Comparison of ENCODE assay signal across 33 cellular contexts in the genomic region with DNA sequence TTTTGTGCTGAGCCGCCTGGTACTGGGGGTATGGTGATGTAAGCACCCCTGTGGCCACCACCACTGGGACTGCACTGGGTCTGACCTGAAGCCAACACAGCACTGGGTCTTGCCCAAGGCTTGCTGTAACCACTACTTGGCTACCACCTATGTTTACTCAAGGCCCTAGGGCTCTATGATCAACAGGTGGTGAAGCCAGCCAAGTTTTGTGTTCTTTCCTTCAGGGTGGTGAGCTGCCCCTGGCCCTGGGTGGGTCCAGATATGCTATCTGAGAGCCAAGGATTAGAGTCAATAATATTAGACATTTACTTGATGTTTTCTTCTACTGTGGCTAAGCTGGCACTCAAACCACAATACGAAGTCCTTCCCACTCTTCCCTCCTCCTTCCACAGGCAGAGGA. TPM values are rescaled to one million over a fixed set of nuclear protein-coding genes. Genes with fewer than 3 reads are reported as not detected.
"Had no signal": no experiment of that assay in that cellular context is flagged by ENCODE, and none has a peak within 500 bp of the region (broad histone marks: within the 10 kb centered on the region; RNA-seq: fewer than 3 reads in every experiment).

No MANE protein-coding gene starts in this region.

- H3K4me1 ChIP-seq: colonic mucosa, esophagus squamous epithelium, gastrocnemius medialis, heart right ventricle, left lung, lower lobe of right lung had no signal

- H3K4me1 Mint-ChIP-seq: endodermal cell; memory B cell; naive thymus-derived CD4-positive, alpha-beta T cell had no signal

- H3K27ac ChIP-seq: colonic mucosa, epithelial cell of prostate, esophagus squamous epithelium, gastrocnemius medialis, heart right ventricle, left lung, lower lobe of right lung had no signal

- H3K4me3 ChIP-seq: colonic mucosa, esophagus squamous epithelium, gastrocnemius medialis, heart right ventricle, left lung, lower lobe of right lung had no signal

- H3K27me3 ChIP-seq: colonic mucosa, esophagus squamous epithelium, gastrocnemius medialis, left lung had no signal

- H3K9me3 ChIP-seq: colonic mucosa, esophagus squamous epithelium, gastrocnemius medialis, heart right ventricle, left lung, lower lobe of right lung had no signal

- H3K27ac Mint-ChIP-seq: dendritic cell treated with granulocyte-macrophage colony-stimulating factor and Interleukin-4, amounts not matched to agents 40 ng/mL and 50 ng/mL, for 4 days; effector memory CD8-positive, alpha-beta T cell; endodermal cell; memory B cell; naive thymus-derived CD4-positive, alpha-beta T cell had no signal

- H3K36me3 Mint-ChIP-seq: memory B cell; naive thymus-derived CD4-positive, alpha-beta T cell had no signal

- H3K9me3 Mint-ChIP-seq: dendritic cell treated with granulocyte-macrophage colony-stimulating factor and Interleukin-4, amounts not matched to agents 40 ng/mL and 50 ng/mL, for 4 days; effector memory CD8-positive, alpha-beta T cell; memory B cell had no signal

- DNase-seq: colonic mucosa; cortex of kidney; effector CD8-positive, alpha-beta T cell; effector memory CD8-positive, alpha-beta T cell; endodermal cell; erythroblast; esophagus squamous epithelium; foreskin fibroblast; foreskin melanocyte; gastrocnemius medialis; glutamatergic neuron; head of caudate nucleus; heart right ventricle; hippocampal formation; left cardiac atrium; left lung; left ventricle myocardium superior; lower lobe of right lung; mesendoderm; midbrain; naive thymus-derived CD4-positive, alpha-beta T cell had no signal

- ATAC-seq: effector memory CD8-positive, alpha-beta T cell; esophagus mucosa; gastrocnemius medialis; heart right ventricle; left lung; left ventricle myocardium superior; lower lobe of right lung; naive thymus-derived CD4-positive, alpha-beta T cell had no signal

- H3K4me3 Mint-ChIP-seq: dendritic cell treated with granulocyte-macrophage colony-stimulating factor and Interleukin-4, amounts not matched to agents 40 ng/mL and 50 ng/mL, for 4 days; effector memory CD8-positive, alpha-beta T cell; endodermal cell; memory B cell; naive thymus-derived CD4-positive, alpha-beta T cell had no signal

- H3K36me3 ChIP-seq: colonic mucosa, esophagus squamous epithelium, gastrocnemius medialis, heart right ventricle, left lung, lower lobe of right lung had no signal

RNA-seq across cellular contexts. Expression of gene PAGE4, which starts 55.1 kb away (rescaled TPM):
- total RNA-seq: colonic mucosa; dermis microvascular lymphatic vessel endothelial cell; endodermal cell; esophagus mucosa; esophagus squamous epithelium; gastrocnemius medialis; glomerular endothelial cell; heart right ventricle; kidney epithelial cell; left cardiac atrium; left lung; left ventricle myocardium superior; lower leg skin; lower lobe of right lung; lung microvascular endothelial cell; mononuclear cell; mucosa of gallbladder; naive thymus-derived CD4-positive, alpha-beta T cell had no signal
- polyA plus RNA-seq: heart right ventricle; keratinocyte; naive thymus-derived CD4-positive, alpha-beta T cell had no signal
